Comparison of ENCODE assay signal across 8 cellular contexts in genomic region chrX:48509245-48509590, GRCh38. TPM values are rescaled to one million over a fixed set of nuclear protein-coding genes. Genes with fewer than 3 reads are reported as not detected.
DNase-seq lines count a peak whose midpoint lies in the region; ATAC-seq and TF ChIP-seq lines count a peak whose summit lies in the region.

No MANE protein-coding gene starts in this region.

- H3K27me3 Mint-ChIP-seq in activated CD4-positive, alpha-beta T cell treated with anti-CD3 and anti-CD28 coated beads, Interleukin-2, amount 10 ng/mL, durations not matched to agents 24 days and 14 days: no peaks in the 10 kb centered on the region

- no peaks in the 10 kb centered on the region for H3K4me1 ChIP-seq in psoas muscle

- H3K27ac ChIP-seq in SK-N-MC (no peak overlapping the region), psoas muscle (peak overlapping the region; percentile 80)

- H3K9me3 ChIP-seq in SK-N-MC (ENCODE audit: low read depth, low read length) (no peaks in the 10 kb centered on the region), psoas muscle (no peaks in the 10 kb centered on the region)

- ATAC-seq in psoas muscle: peak in 2 of 4 donors; percentile 6 to 26

- peaks cover 0 to 5% (median 0%) of the 10 kb centered on the region in 3 donors for H3K27me3 ChIP-seq in psoas muscle (ENCODE audit: insufficient read depth in 3 of 3, low read length in 2 of 3)

- WGBS in psoas muscle, 3 donors: 0 to 30% (median 2%) methylated on average over 7 to 16 of the region's 16 CpGs

- no peak for TF ChIP-seq CTCF in fibroblast of villous mesenchyme (IDR thresholded peaks at IDR 0.05; ENCODE audit: insufficient read depth, low read depth, low read length)
- no peak for TF ChIP-seq CTCF in psoas muscle (IDR thresholded peaks at IDR 0.05)

- peak overlapping the region; percentile 59 for H3K9ac ChIP-seq in SK-N-MC (ENCODE audit: insufficient read length)

- DNase-seq in activated CD4-positive, alpha-beta T cell treated with anti-CD3 and anti-CD28 coated beads, Interleukin-2, amount 10 ng/mL, durations not matched to agents 24 days and 14 days: no peak
- no peak for DNase-seq in activated CD4-positive, alpha-beta T cell treated with anti-CD3 and anti-CD28 coated beads, Interleukin-2, amount 50 U/mL, for 1 hour
- no peak for DNase-seq in SK-N-MC (ENCODE audit: low read depth, low spot score)
- DNase-seq in fibroblast of villous mesenchyme (ENCODE audit: low read depth): no peak
- DNase-seq in psoas muscle: no peak
- no peak for DNase-seq in HuH-7 (ENCODE audit: low spot score)
- DNase-seq in HT-29 (ENCODE audit: low spot score): no peak
- no peak for DNase-seq in putamen (ENCODE audit: low spot score)

- H3K9me3 Mint-ChIP-seq in activated CD4-positive, alpha-beta T cell treated with anti-CD3 and anti-CD28 coated beads, Interleukin-2, amount 10 ng/mL, durations not matched to agents 24 days and 14 days: no peaks in the 10 kb centered on the region

- H3K36me3 ChIP-seq in SK-N-MC (ENCODE audit: insufficient read depth, low read length): no peaks in the 10 kb centered on the region
- H3K36me3 ChIP-seq in psoas muscle (ENCODE audit: insufficient read depth in 1 of 2, low read depth in 1 of 2): no peaks in the 10 kb centered on the region

- intact Hi-C loops in activated CD4-positive, alpha-beta T cell treated with anti-CD3 and anti-CD28 coated beads, Interleukin-2, amount 10 ng/mL, durations not matched to agents 24 days and 14 days (cut with micrococcal nuclease): loop anchor here (2.0 kb wide), 1 partner anchor 32 kb away; the partner anchor contains the start of gene FTSJ1
- intact Hi-C loops in psoas muscle (cut with DNase I): no loop called here

- H3K4me3 Mint-ChIP-seq in activated CD4-positive, alpha-beta T cell treated with anti-CD3 and anti-CD28 coated beads, Interleukin-2, amount 10 ng/mL, durations not matched to agents 24 days and 14 days: peak overlapping the region; percentile 92

- H3K27ac Mint-ChIP-seq in activated CD4-positive, alpha-beta T cell treated with anti-CD3 and anti-CD28 coated beads, Interleukin-2, amount 10 ng/mL, durations not matched to agents 24 days and 14 days: peak overlapping the region; percentile 91

- H3K4me3 ChIP-seq in SK-N-MC: peak overlapping the region; percentile 84
- peak overlapping the region; percentile 79 for H3K4me3 ChIP-seq in fibroblast of villous mesenchyme (ENCODE audit: low read depth, low read length)
- H3K4me3 ChIP-seq in psoas muscle: peak overlapping the region; percentile 74

- peaks cover 5% of the 10 kb centered on the region for H3K36me3 Mint-ChIP-seq in activated CD4-positive, alpha-beta T cell treated with anti-CD3 and anti-CD28 coated beads, Interleukin-2, amount 10 ng/mL, durations not matched to agents 24 days and 14 days (ENCODE audit: low read depth)

- H3K4me1 Mint-ChIP-seq in activated CD4-positive, alpha-beta T cell treated with anti-CD3 and anti-CD28 coated beads, Interleukin-2, amount 10 ng/mL, durations not matched to agents 24 days and 14 days: peaks cover 19% of the 10 kb centered on the region

RNA-seq across cellular contexts. Expression of gene PORCN, which starts 0.4 kb away (rescaled TPM):
- total RNA-seq in activated CD4-positive, alpha-beta T cell treated with anti-CD3 and anti-CD28 coated beads, Interleukin-2, amount 10 ng/mL, durations not matched to agents 24 days and 14 days: 11.5 and 12.9 TPM in 2 replicates
- 6.5 and 8.4 TPM in 2 replicates for total RNA-seq in fibroblast of villous mesenchyme
- total RNA-seq in psoas muscle: 1 to 10 TPM; 4.8 to 9.2 (median 7.6) TPM
- 10 to 100 TPM in 1 of 3 donors, 1 to 10 TPM in 2; 8.4 to 12.2 (median 8.7) TPM for polyA plus RNA-seq in psoas muscle
- total RNA-seq in HT-29 (2014; rRNA removed; shearing (Covaris generic)): 6.5 and 8.7 TPM in 2 replicates

RNA-seq across cellular contexts. Expression of gene EBP, which starts 12.4 kb away (rescaled TPM):
- total RNA-seq in activated CD4-positive, alpha-beta T cell treated with anti-CD3 and anti-CD28 coated beads, Interleukin-2, amount 10 ng/mL, durations not matched to agents 24 days and 14 days: 159 and 163 TPM in 2 replicates
- total RNA-seq in fibroblast of villous mesenchyme (126 and 200 TPM in 2 replicates), psoas muscle (1 to 10 TPM; 3.8 to 8.1 (median 6.4) TPM)
- 10 to 100 TPM in 1 of 3 donors, 1 to 10 TPM in 2; 8.7 to 11.9 (median 9.7) TPM for polyA plus RNA-seq in psoas muscle
- total RNA-seq in HT-29 (2014; rRNA removed; shearing (Covaris generic)): 285 and 311 TPM in 2 replicates

RNA-seq across cellular contexts. Expression of gene TBC1D25, which starts 30.3 kb away (rescaled TPM):
- total RNA-seq in activated CD4-positive, alpha-beta T cell treated with anti-CD3 and anti-CD28 coated beads, Interleukin-2, amount 10 ng/mL, durations not matched to agents 24 days and 14 days: 14.0 and 15.9 TPM in 2 replicates
- total RNA-seq in fibroblast of villous mesenchyme: 7.8 and 12.2 TPM in 2 replicates
- 10 to 100 TPM; 10.5 to 18.4 (median 16.9) TPM for total RNA-seq in psoas muscle
- polyA plus RNA-seq in psoas muscle: 10 to 100 TPM in 1 of 3 donors, 1 to 10 TPM in 2; 9.3 to 12.1 (median 9.4) TPM
- 5.6 and 10.5 TPM in 2 replicates for total RNA-seq in HT-29 (2014; rRNA removed; shearing (Covaris generic))

RNA-seq across cellular contexts. Expression of gene FTSJ1, which starts 33.2 kb away (rescaled TPM):
- 95.6 and 101 TPM in 2 replicates for total RNA-seq in activated CD4-positive, alpha-beta T cell treated with anti-CD3 and anti-CD28 coated beads, Interleukin-2, amount 10 ng/mL, durations not matched to agents 24 days and 14 days
- 53.5 and 74.4 TPM in 2 replicates for total RNA-seq in fibroblast of villous mesenchyme
- 10 to 100 TPM; 14.5 to 26.8 (median 21.2) TPM for total RNA-seq in psoas muscle
- polyA plus RNA-seq in psoas muscle: 10 to 100 TPM; 26.7 to 48.4 (median 46.4) TPM
- total RNA-seq in HT-29 (2014; rRNA removed; shearing (Covaris generic)): 102 and 118 TPM in 2 replicates

RNA-seq across cellular contexts. Expression of gene SLC38A5, which starts 39.2 kb away (rescaled TPM):
- 195 and 210 TPM in 2 replicates for total RNA-seq in activated CD4-positive, alpha-beta T cell treated with anti-CD3 and anti-CD28 coated beads, Interleukin-2, amount 10 ng/mL, durations not matched to agents 24 days and 14 days
- total RNA-seq in fibroblast of villous mesenchyme (4.2 and 12.5 TPM in 2 replicates), psoas muscle (1 to 10 TPM in 2 of 4 donors, under 1 TPM in 2; 0.83 to 1.1 (median 1.0) TPM)
- 1 to 10 TPM in 1 of 3 donors, under 1 TPM in 2; 0.34 to 1.7 (median 0.61) TPM for polyA plus RNA-seq in psoas muscle
- 103 and 136 TPM in 2 replicates for total RNA-seq in HT-29 (2014; rRNA removed; shearing (Covaris generic))

Comparison
In these comparisons a context has a peak if more than half of its experiments do, and no peak if none do; other contexts are left out.
1. RNA of gene EBP, which starts 12.4 kb away (total RNA-seq): 285 to 311 TPM in HT-29, 159 to 163 TPM in activated CD4-positive, alpha-beta T cell treated with anti-CD3 and anti-CD28 coated beads, Interleukin-2, amount 10 ng/mL, durations not matched to agents 24 days and 14 days and 126 to 200 TPM in fibroblast of villous mesenchyme; 3.8 to 8.1 TPM in psoas muscle; every median in the first group is over 10 times any median in the second.
2. Peak in every context shown above with its lines, with median percentiles within 50 percentile points of each other: H3K4me3 ChIP-seq.